In the genomic region with DNA sequence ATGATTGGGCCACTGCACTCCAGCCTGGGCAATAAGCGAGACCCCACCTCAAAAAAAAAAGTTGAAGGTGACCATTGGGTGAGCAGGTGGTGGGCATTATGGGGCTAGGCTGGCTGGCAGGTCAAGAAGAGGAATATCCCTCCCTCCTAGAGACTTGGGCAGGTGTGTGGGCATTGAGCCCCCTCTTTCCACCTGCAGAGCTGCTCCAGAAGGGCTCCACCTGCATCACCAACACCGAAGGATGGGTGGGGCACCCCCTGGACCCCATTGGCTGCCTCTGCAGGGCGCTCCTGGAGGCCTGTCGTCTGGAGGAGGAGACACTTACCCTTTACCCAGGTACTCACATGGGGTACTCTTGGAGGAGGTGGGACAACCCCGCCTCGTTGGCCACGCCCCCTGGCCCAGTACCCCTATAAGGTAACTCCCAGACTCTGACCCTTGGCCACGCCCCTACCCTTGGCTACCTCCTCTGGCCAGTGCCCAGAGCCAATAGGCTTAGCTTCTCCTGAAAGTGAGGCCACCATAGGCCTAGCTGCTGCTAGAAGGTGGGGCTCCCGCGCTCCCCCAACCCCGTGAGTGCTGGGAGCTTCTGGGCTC, we compare ENCODE assay signal across 8 cellular contexts. TPM values are rescaled to one million over a fixed set of nuclear protein-coding genes. Genes with fewer than 3 reads are reported as not detected.
A peak's percentile ranks its signal among the peaks of the same experiment; 100 is the strongest.
DNase-seq lines count a peak whose midpoint lies in the region; ATAC-seq, FAIRE-seq and TF ChIP-seq lines count a peak whose summit lies in the region.

No MANE protein-coding gene starts in this region.

- no peak for TF ChIP-seq CTCF in pancreas (IDR thresholded peaks at IDR 0.05)
- TF ChIP-seq CTCF in kidney (IDR thresholded peaks at IDR 0.05; ENCODE audit: borderline replicate concordance, extremely low read depth, insufficient read depth), result no peak
- TF ChIP-seq CTCF in osteocyte (IDR thresholded peaks at IDR 0.05), result no peak

- no peak overlapping the region for H3K4me3 Mint-ChIP-seq in osteocyte (ENCODE audit: unreplicated experiment)

- H3K4me3 ChIP-seq in pancreas, result peak overlapping the region; percentile 29 to 55 (median 42)
- H3K4me3 ChIP-seq in kidney (ENCODE audit: low read length in 2 of 2), result no peak overlapping the region

- H3K9me3 Mint-ChIP-seq in osteocyte (ENCODE audit: unreplicated experiment), result no peaks in the 10 kb centered on the region

- H3K36me3 ChIP-seq in pancreas (peaks cover 0 to 7% (median 0%) of the 10 kb centered on the region in 3 donors), kidney (ENCODE audit: control insufficient read depth in 1 of 2, insufficient read depth in 2 of 2, low read length in 2 of 2) (peaks cover 3 to 4% of the 10 kb centered on the region in 2 donors)

- H3K27ac ChIP-seq in pancreas (peak overlapping the region in 3 of 4 donors; percentile 42 to 60 (median 46)), kidney (ENCODE audit: low read depth in 2 of 2, low read length in 2 of 2) (no peak overlapping the region)

- 42% methylated on average over 11 of the region's 11 CpGs for WGBS in pancreas, 2 donors

- ATAC-seq in GM21717 (IDR thresholded peaks at IDR 0.05; ENCODE audit: unreplicated experiment), result peak; percentile 51
- ATAC-seq in pancreas, result peak; percentile 76 to 86 (median 83)

- H3K4me1 Mint-ChIP-seq in osteocyte (ENCODE audit: unreplicated experiment), result no peaks in the 10 kb centered on the region

- no peak overlapping the region for H3K27ac Mint-ChIP-seq in osteocyte (ENCODE audit: unreplicated experiment)

- no peaks in the 10 kb centered on the region for H3K27me3 Mint-ChIP-seq in osteocyte (ENCODE audit: unreplicated experiment)

- H3K27me3 ChIP-seq in pancreas, result no peaks in the 10 kb centered on the region

- H3K36me3 Mint-ChIP-seq in osteocyte (ENCODE audit: unreplicated experiment), result peaks cover 18% of the 10 kb centered on the region

- no peak overlapping the region for H3K9ac ChIP-seq in kidney (ENCODE audit: low read length in 2 of 2)

- H3K9me3 ChIP-seq in pancreas, result no peaks in the 10 kb centered on the region
- H3K9me3 ChIP-seq in kidney (ENCODE audit: control insufficient read depth in 1 of 2, low read length in 2 of 2), result no peaks in the 10 kb centered on the region

- DNase-seq in NCI-H2081 (lab: John Stamatoyannopoulos, UW) (peak; percentile 71 to 88), pancreas (peak; percentile 77 to 91 (median 80)), kidney (no peak), LoVo (ENCODE audit: low spot score) (no peak), NCI-H2107 treated with DMSO at 0.1 percent for 48 hours (lab: John Stamatoyannopoulos, UW; ENCODE audit: unreplicated experiment) (no peak), osteocyte (ENCODE audit: extremely low spot score, unreplicated experiment) (no peak)
- DNase-seq in effector CD8-positive, alpha-beta T cell (lab: John Stamatoyannopoulos, UW), result peak; percentile 18

- intact Hi-C loops in pancreas (cut with DNase I) (no loop called here), kidney (cut with DNase I) (no loop called here)

- FAIRE-seq in pancreas (lab: Jason Lieb, UNC), result no peak
- FAIRE-seq in kidney (lab: Jason Lieb, UNC), result no peak

- H3K4me1 ChIP-seq in pancreas (no peaks in the 10 kb centered on the region), kidney (ENCODE audit: control insufficient read depth in 1 of 2, insufficient read depth in 1 of 2, low read depth in 1 of 2, low read length in 2 of 2) (no peaks in the 10 kb centered on the region)

RNA-seq across cellular contexts. Expression of a gene that starts 21.9 kb away (rescaled TPM):
- total RNA-seq in pancreas (1 to 10 TPM; 1.9 to 9.3 (median 3.4) TPM), kidney (13.7 TPM), osteocyte (14.0 and 15.1 TPM in 2 replicates)
- polyA plus RNA-seq in pancreas (1 to 10 TPM; 3.9 to 5.5 TPM), kidney (ENCODE audit: insufficient read depth, low read depth, low replicate concordance) (1.4 TPM)

RNA-seq across cellular contexts. Expression of a gene that starts 42.9 kb away (rescaled TPM):
- total RNA-seq in pancreas (10 to 100 TPM; 18.9 to 37.8 (median 29.0) TPM), kidney (62.7 TPM), osteocyte (82.4 and 86.6 TPM in 2 replicates)
- polyA plus RNA-seq in pancreas (10 to 100 TPM; 91.2 to 99.0 TPM), kidney (ENCODE audit: insufficient read depth, low read depth, low replicate concordance) (264 TPM)

RNA-seq across cellular contexts. Expression of a gene that starts 52.8 kb away (rescaled TPM):
- total RNA-seq in pancreas (10 to 100 TPM; 14.4 to 21.4 (median 16.1) TPM), kidney (46.5 TPM), osteocyte (18.6 and 22.5 TPM in 2 replicates)
- polyA plus RNA-seq in pancreas (10 to 100 TPM; 21.6 to 35.1 TPM), kidney (ENCODE audit: insufficient read depth, low read depth, low replicate concordance) (18.8 TPM)

RNA-seq across cellular contexts. Expression of a gene that starts 59.8 kb away (rescaled TPM):
- total RNA-seq in pancreas (1 to 10 TPM in 1 of 6 donors, under 1 TPM in 3, not detected in 2; 0.39 to 1.4 (median 0.62) TPM), kidney (0.35 TPM), osteocyte (1.1 and 3.5 TPM in 2 replicates)
- polyA plus RNA-seq in pancreas (1 to 10 TPM in 1 of 2 donors, under 1 TPM in 1; 0.65 to 3.1 TPM), kidney (ENCODE audit: insufficient read depth, low read depth, low replicate concordance) (not detected)

Comparison
In these comparisons a context has a peak if more than half of its experiments do, and no peak if none do; other contexts are left out.
1. DNase-seq: peak in NCI-H2081 (2 of 2), effector CD8-positive, alpha-beta T cell (single experiment) and pancreas (6 of 6); none in kidney (single experiment), LoVo (single experiment), NCI-H2107 treated with DMSO at 0.1 percent for 48 hours (single experiment) and osteocyte (single experiment).
2. H3K27ac ChIP-seq: peak in pancreas (3 of 4); none in kidney (0 of 2).
3. H3K4me3 ChIP-seq: peak in pancreas (4 of 4); none in kidney (0 of 2).